In the genomic region with DNA sequence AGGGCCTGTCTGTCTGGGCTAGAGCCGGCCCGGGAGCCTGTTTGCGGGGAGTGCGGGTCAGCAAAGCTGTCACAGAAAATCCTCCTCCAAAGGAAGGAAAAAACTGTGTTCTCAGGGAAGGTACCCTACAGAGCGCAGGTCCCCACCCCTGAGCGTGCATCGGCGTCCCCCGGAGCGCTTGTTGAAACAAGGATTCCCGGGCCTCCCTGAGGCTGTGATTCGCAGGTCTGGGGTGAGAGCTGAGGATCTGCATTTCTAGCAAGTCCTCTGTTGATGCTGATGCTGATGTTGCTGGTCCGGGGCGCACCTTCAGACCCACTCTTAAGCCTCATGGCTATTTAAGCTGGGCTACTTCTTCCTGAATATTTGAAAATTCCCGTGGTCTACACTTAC, we compare ENCODE assay signal across 14 cellular contexts.
DNase-seq lines count a peak whose midpoint lies in the region; FAIRE-seq and TF ChIP-seq lines count a peak whose summit lies in the region.
"Had no signal": no experiment of that assay in that cellular context is flagged by ENCODE, and none has a peak within 500 bp of the region (broad histone marks: within the 10 kb centered on the region; RNA-seq: fewer than 3 reads in every experiment).

No MANE protein-coding gene starts in this region.

- H3K9me3 ChIP-seq in BLaER1 (no peaks in the 10 kb centered on the region), HAP-1 (no peaks in the 10 kb centered on the region), astrocyte (ENCODE audit: insufficient read depth, low read depth, low read length) (no peaks in the 10 kb centered on the region), mesodermal cell (ENCODE audit: control insufficient read depth, low read length) (no peaks in the 10 kb centered on the region)
- H3K9me3 ChIP-seq: colonic mucosa had no signal

- no peak for FAIRE-seq in astrocyte (lab: Jason Lieb, UNC)
- FAIRE-seq: GM12878, kidney had no signal

- H3K79me2 ChIP-seq in astrocyte (ENCODE audit: insufficient read depth, low read length), result no peaks in the 10 kb centered on the region

- H3K4me3 ChIP-seq in BLaER1, result peak overlapping the region; percentile 48
- peak overlapping the region; percentile 10; the same call in 1 of the 2 replicates for H3K4me3 ChIP-seq in HAP-1
- H3K4me3 ChIP-seq in astrocyte (ENCODE audit: insufficient read depth, low read depth, low read length), result no peak overlapping the region
- H3K4me3 ChIP-seq in mesodermal cell (ENCODE audit: extremely low read depth, insufficient read depth, low read length, poor library complexity, severe bottlenecking), result peak overlapping the region; percentile 26
- H3K4me3 ChIP-seq: GM12878 had no signal

- H3K36me3 ChIP-seq in BLaER1 (no peaks in the 10 kb centered on the region), HAP-1 (replicated peaks) (no peaks in the 10 kb centered on the region), astrocyte (ENCODE audit: insufficient read depth, low read length) (no peaks in the 10 kb centered on the region), mesodermal cell (ENCODE audit: control insufficient read depth, insufficient read depth, low read length) (no peaks in the 10 kb centered on the region)
- H3K36me3 ChIP-seq: colonic mucosa had no signal

- H3K9ac ChIP-seq in BLaER1 (peak overlapping the region; percentile 46; the same call in 1 of the 2 replicates), astrocyte (ENCODE audit: low read length) (no peak overlapping the region)

- peaks cover 3% of the 10 kb centered on the region for H3K36me3 Mint-ChIP-seq in astrocyte (ENCODE audit: low read depth, unreplicated experiment)

- H2AFZ ChIP-seq in astrocyte (ENCODE audit: low read depth, low read length), result peak overlapping the region; percentile 79

- H3K27ac ChIP-seq in BLaER1 (no peak overlapping the region), astrocyte (ENCODE audit: low read depth, low read length) (no peak overlapping the region), mesodermal cell (ENCODE audit: low read depth, low read length, severe bottlenecking) (no peak overlapping the region)
- H3K27ac ChIP-seq: colonic mucosa had no signal

- peak overlapping the region; percentile 87 for H3K4me2 ChIP-seq in BLaER1
- peak overlapping the region; percentile 76 for H3K4me2 ChIP-seq in astrocyte (ENCODE audit: low read length)

- H3K4me1 ChIP-seq in BLaER1 (peaks cover 11% of the 10 kb centered on the region), HAP-1 (peaks cover 3% of the 10 kb centered on the region; the same call in 1 of the 2 replicates), astrocyte (ENCODE audit: insufficient read depth, low read length) (peaks cover 6% of the 10 kb centered on the region), mesodermal cell (ENCODE audit: control insufficient read depth, insufficient read depth, low read length, poor library complexity, severe bottlenecking) (no peaks in the 10 kb centered on the region)

- H3K9me3 Mint-ChIP-seq in astrocyte (ENCODE audit: unreplicated experiment), result no peaks in the 10 kb centered on the region
- H3K9me3 Mint-ChIP-seq: activated T-cell treated with anti-CD3 and anti-CD28 coated beads, Interleukin-2, amount 50 U/mL, for 24 hours had no signal

- no peak for TF ChIP-seq CTCF in astrocyte (IDR thresholded peaks at IDR 0.05; ENCODE audit: insufficient read depth, low read depth, low read length)

- peaks cover 51% of the 10 kb centered on the region for H3K27me3 Mint-ChIP-seq in astrocyte (ENCODE audit: low read depth, unreplicated experiment)

- H3K4me3 Mint-ChIP-seq in astrocyte (ENCODE audit: unreplicated experiment), result no peak overlapping the region

- H3K27me3 ChIP-seq in BLaER1 (peaks cover 30% of the 10 kb centered on the region), HAP-1 (ENCODE audit: low read depth) (peaks cover 14% of the 10 kb centered on the region), astrocyte (ENCODE audit: insufficient read depth, low read length) (peaks cover 27% of the 10 kb centered on the region)
- H3K27me3 ChIP-seq: colonic mucosa had no signal

- peaks cover 1% of the 10 kb centered on the region for H3K4me1 Mint-ChIP-seq in astrocyte (ENCODE audit: low read depth, unreplicated experiment)

- DNase-seq in HAP-1 (ENCODE audit: low spot score in 2 of 2) (no peak), astrocyte (ENCODE audit: low read depth) (no peak), amygdala (lab: John Stamatoyannopoulos, UW) (no peak), NCI-H446 (lab: John Stamatoyannopoulos, UW) (no peak), T-helper 9 cell (no peak)
- no peak for DNase-seq in stimulated activated CD4-positive, alpha-beta T cell treated with anti-CD3 and anti-CD28 coated beads, Interleukin-1b, Interleukin-23, amount 100 ng/mL, for 48 hours
- DNase-seq: amniotic stem cell, NCI-H2107 had no signal

- no peak overlapping the region for H3K27ac Mint-ChIP-seq in astrocyte (ENCODE audit: unreplicated experiment)
- H3K27ac Mint-ChIP-seq: activated T-cell treated with anti-CD3 and anti-CD28 coated beads, Interleukin-2, amount 50 U/mL, for 24 hours had no signal

- WGBS in mesodermal cell (ENCODE audit: insufficient coverage in 2 of 2), 2 experiments, result 16 to 27% methylated on average over 12 to 13 of the region's 15 CpGs

- no peaks in the 10 kb centered on the region for H4K20me1 ChIP-seq in BLaER1
- H4K20me1 ChIP-seq in astrocyte (ENCODE audit: insufficient read depth, low read length), result no peaks in the 10 kb centered on the region

- in situ Hi-C loops in HAP-1 (cut with MboI; ENCODE audit: low sequenced_read_pairs), result loop anchor here (5.0 to 10.0 kb wide), 2 partner anchors 130 to 517 kb away; no protein-coding TSS in a partner anchor
